ENCODE assay signal across 19 cellular contexts in the genomic region with DNA sequence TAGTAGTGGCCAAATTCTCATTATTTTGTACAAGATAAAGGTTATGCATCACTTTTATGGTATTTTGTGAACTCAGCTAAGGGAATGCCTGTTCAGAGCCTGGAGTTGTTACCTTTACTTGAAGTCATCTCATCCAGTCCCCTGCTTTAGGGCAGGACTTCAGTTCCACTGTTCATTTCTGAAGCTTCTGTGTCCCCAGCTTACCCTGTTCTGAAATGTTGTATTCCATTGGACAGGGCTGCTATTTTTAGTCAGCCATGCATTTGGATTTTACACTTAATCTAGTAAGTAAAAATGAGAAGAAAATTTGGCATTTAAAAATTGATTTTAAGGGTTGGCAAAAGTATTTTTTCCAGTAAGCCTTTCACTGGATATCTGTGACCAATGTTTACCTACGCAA. TPM values are rescaled to one million over a fixed set of nuclear protein-coding genes. Genes with fewer than 3 reads are reported as not detected.
"Had no signal": no experiment of that assay in that cellular context is flagged by ENCODE, and none has a peak within 500 bp of the region (broad histone marks: within the 10 kb centered on the region; RNA-seq: fewer than 3 reads in every experiment).

No MANE protein-coding gene starts in this region.

- H3K27ac ChIP-seq: esophagus muscularis mucosa, lower lobe of right lung, pancreas, suprapubic skin, vagina had no signal

- H3K4me3 ChIP-seq: coronary artery, esophagus muscularis mucosa, heart right ventricle, left lung, lower lobe of right lung, pancreas, suprapubic skin, vagina had no signal

- H3K9me3 ChIP-seq: esophagus muscularis mucosa, heart right ventricle, left lung, lower lobe of right lung, pancreas, suprapubic skin, vagina had no signal

- H3K36me3 ChIP-seq: pancreas had no signal

- DNase-seq: left lung, lower lobe of right lung, natural killer cell had no signal

- H3K4me1 ChIP-seq: pancreas had no signal

- H3K27me3 ChIP-seq: esophagus muscularis mucosa, foreskin keratinocyte, heart right ventricle, left lung, pancreas, suprapubic skin, vagina had no signal

RNA-seq across cellular contexts. Expression of gene C4BPB, which starts 11.6 kb away (rescaled TPM):
- total RNA-seq: endothelial cell of umbilical vein, epithelial cell of proximal tubule, fibroblast of lung, foreskin keratinocyte, myocyte, natural killer cell, vagina had no signal
- polyA plus RNA-seq: endothelial cell of umbilical vein, fibroblast of lung, foreskin keratinocyte, keratinocyte, neural cell had no signal

RNA-seq across cellular contexts. Expression of gene C4BPA, which starts 27.0 kb away (rescaled TPM):
- total RNA-seq: endothelial cell of umbilical vein, epithelial cell of proximal tubule, fibroblast of lung, foreskin keratinocyte, heart right ventricle, mesenteric fat pad, myocyte, natural killer cell, vagina had no signal
- polyA plus RNA-seq: endothelial cell of umbilical vein, fibroblast of lung, foreskin keratinocyte, heart right ventricle, immature natural killer cell, keratinocyte, neural cell had no signal

RNA-seq across cellular contexts. Expression of gene C1orf116, which starts 44.5 kb away (rescaled TPM):
- total RNA-seq: fibroblast of lung, posterior vena cava had no signal
- polyA plus RNA-seq: endothelial cell of umbilical vein, neural cell had no signal
